8 cellular contexts compared by ENCODE assay signal in the genomic region with DNA sequence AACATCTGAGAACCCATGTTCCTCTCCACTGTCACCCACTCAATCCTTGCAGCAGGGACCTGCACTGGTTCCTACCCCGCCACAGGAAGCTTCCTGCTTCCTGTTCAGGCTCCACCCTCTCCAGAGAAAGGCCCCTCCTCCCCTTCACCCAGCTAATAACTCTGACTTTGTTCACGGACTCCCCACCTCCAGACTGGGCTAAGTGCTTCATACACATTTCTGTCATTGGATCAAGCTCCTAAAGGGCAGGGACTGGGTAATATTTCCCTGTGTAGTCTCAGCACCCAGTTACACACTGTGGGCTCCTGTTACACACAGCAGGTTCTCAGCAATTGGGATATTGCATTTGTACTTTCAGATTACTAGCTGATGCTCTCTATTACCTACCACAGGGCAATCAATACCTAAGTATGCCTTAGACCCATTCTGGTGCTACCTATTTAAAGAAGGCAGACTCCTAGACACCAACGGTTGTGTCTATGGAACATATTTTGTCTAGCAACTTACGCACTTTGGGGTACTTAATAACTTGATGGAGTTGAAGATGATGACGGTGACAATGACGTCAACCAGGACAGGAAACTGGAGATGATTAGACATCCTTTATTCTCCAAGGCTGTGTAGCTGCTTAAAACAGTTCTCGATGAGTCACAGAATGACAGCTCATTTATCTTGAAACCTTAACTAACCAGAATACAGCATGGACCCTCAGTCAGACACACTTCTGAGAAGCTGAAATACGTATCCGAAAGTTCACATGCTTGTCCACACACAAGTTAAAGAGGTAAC. TPM values are rescaled to one million over a fixed set of nuclear protein-coding genes. Genes with fewer than 3 reads are reported as not detected.
A peak's percentile ranks its signal among the peaks of the same experiment; 100 is the strongest.
DNase-seq lines count a peak whose midpoint lies in the region; TF ChIP-seq lines count a peak whose summit lies in the region.

No MANE protein-coding gene starts in this region.

- peak overlapping the region in 1 of 2 donors; percentile 1 for H3K9ac ChIP-seq in mucosa of rectum (ENCODE audit: low read depth in 1 of 2, low read length in 2 of 2)

- DNase-seq in CD4-positive, alpha-beta memory T cell: peak; percentile 59 to 91 (median 72)
- peak; percentile 60 for DNase-seq in Jurkat, Clone E6-1 (ENCODE audit: low read depth, low spot score)
- peak; percentile 47 for DNase-seq in activated CD4-positive, alpha-beta T cell treated with anti-CD3 and anti-CD28 coated beads, Interleukin-2, amount 50 U/mL, for 1 hour
- DNase-seq in effector CD4-positive, alpha-beta T cell: peak; percentile 62
- DNase-seq in suprapubic skin (ENCODE audit: low spot score in 2 of 2) (no peak), hippocampal formation (lab: John Stamatoyannopoulos, UW) (no peak), NCI-H524 (lab: John Stamatoyannopoulos, UW) (no peak)

- H3K9me3 Mint-ChIP-seq in CD4-positive, alpha-beta memory T cell: no peaks in the 10 kb centered on the region

- H3K27me3 ChIP-seq in CD4-positive, alpha-beta memory T cell (ENCODE audit: insufficient read depth, low read length): no peaks in the 10 kb centered on the region
- no peaks in the 10 kb centered on the region for H3K27me3 ChIP-seq in mucosa of rectum (ENCODE audit: control insufficient read depth in 2 of 2, insufficient read depth in 2 of 2, low read length in 2 of 2)
- no peaks in the 10 kb centered on the region for H3K27me3 ChIP-seq in suprapubic skin

- H3K27me3 Mint-ChIP-seq in CD4-positive, alpha-beta memory T cell: no peaks in the 10 kb centered on the region

- CTCF ChIA-PET in CD4-positive, alpha-beta memory T cell (lab: Charles Lee; ENCODE audit: partially characterized antibody): interaction anchor here (0.7 to 2.0 kb wide), 6 partner anchors 17 to 58 kb away, joined by 3 to 8 read pairs (median 4); a partner anchor contains a TSS

- peak overlapping the region; percentile 61 for H3K27ac ChIP-seq in CD4-positive, alpha-beta memory T cell (ENCODE audit: low read depth, low read length)
- peak overlapping the region; percentile 12 to 50 for H3K27ac ChIP-seq in mucosa of rectum (ENCODE audit: low read depth in 2 of 2, low read length in 2 of 2)
- H3K27ac ChIP-seq in suprapubic skin: peak overlapping the region; percentile 78

- POLR2A ChIA-PET in CD4-positive, alpha-beta memory T cell (lab: Charles Lee; ENCODE audit: partially characterized antibody): interaction anchor here (0.9 to 3.3 kb wide), 7 partner anchors 20 to 75 kb away, joined by 3 to 20 read pairs (median 6); a partner anchor contains a TSS

- peak overlapping the region; percentile 82 to 94 (median 93) for H3K27ac Mint-ChIP-seq in CD4-positive, alpha-beta memory T cell

- H3K4me1 Mint-ChIP-seq in CD4-positive, alpha-beta memory T cell: peaks cover 39 to 51% (median 50%) of the 10 kb centered on the region in 4 donors

- H3K4me1 ChIP-seq in CD4-positive, alpha-beta memory T cell (ENCODE audit: insufficient read depth, low read length): peaks cover 48% of the 10 kb centered on the region
- H3K4me1 ChIP-seq in mucosa of rectum (ENCODE audit: control insufficient read depth in 2 of 2, insufficient read depth in 2 of 2, low read length in 2 of 2): peaks cover 24 to 28% of the 10 kb centered on the region in 2 donors
- H3K4me1 ChIP-seq in suprapubic skin: peaks cover 87% of the 10 kb centered on the region

- 61% methylated on average over 9 of the region's 9 CpGs for WGBS in suprapubic skin

- no peaks in the 10 kb centered on the region for H3K36me3 ChIP-seq in CD4-positive, alpha-beta memory T cell (ENCODE audit: insufficient read depth, low read length)
- no peaks in the 10 kb centered on the region for H3K36me3 ChIP-seq in mucosa of rectum (ENCODE audit: control insufficient read depth in 2 of 2, insufficient read depth in 2 of 2, low read length in 2 of 2)
- H3K36me3 ChIP-seq in suprapubic skin: no peaks in the 10 kb centered on the region

- no peak for TF ChIP-seq EP300 in suprapubic skin (IDR thresholded peaks at IDR 0.05)

- intact Hi-C loops in CD4-positive, alpha-beta memory T cell (cut with micrococcal nuclease): loop anchor here (1.0 to 5.0 kb wide), 3 partner anchors 25 to 56 kb away; no protein-coding TSS in a partner anchor

- no peak for TF ChIP-seq CTCF in suprapubic skin (IDR thresholded peaks at IDR 0.05)

- no peaks in the 10 kb centered on the region for H3K9me3 ChIP-seq in CD4-positive, alpha-beta memory T cell (ENCODE audit: control insufficient read depth in 1 of 2, low read length in 2 of 2)
- H3K9me3 ChIP-seq in mucosa of rectum (ENCODE audit: control insufficient read depth in 2 of 2, low read length in 2 of 2) (no peaks in the 10 kb centered on the region), suprapubic skin (no peaks in the 10 kb centered on the region)

- H3K4me3 ChIP-seq in CD4-positive, alpha-beta memory T cell (ENCODE audit: low read length in 2 of 2): peak overlapping the region; percentile 4 to 21
- peak overlapping the region; percentile 32 for H3K4me3 ChIP-seq in Jurkat, Clone E6-1 (ENCODE audit: low read length)
- peak overlapping the region in 1 of 2 donors; percentile 2 for H3K4me3 ChIP-seq in mucosa of rectum (ENCODE audit: low read length in 2 of 2)
- no peak overlapping the region for H3K4me3 ChIP-seq in suprapubic skin

- H3K4me3 Mint-ChIP-seq in CD4-positive, alpha-beta memory T cell: peak overlapping the region; percentile 76 to 85 (median 80)

- H3K36me3 Mint-ChIP-seq in CD4-positive, alpha-beta memory T cell: peaks cover 0 to 2% of the 10 kb centered on the region in 2 donors

- peak in 1 of 2 donors; percentile 47 for TF ChIP-seq POLR2A in suprapubic skin (IDR thresholded peaks at IDR 0.05)

RNA-seq across cellular contexts. Expression of a gene that starts 58.1 kb away (rescaled TPM):
- 1 to 10 TPM; 2.9 to 3.7 TPM for total RNA-seq in CD4-positive, alpha-beta memory T cell
- under 1 TPM; 0.15 to 0.50 TPM for polyA plus RNA-seq in CD4-positive, alpha-beta memory T cell
- 1.7 TPM for polyA plus RNA-seq in Jurkat, Clone E6-1 (2012; ENCODE audit: insufficient read depth, insufficient read length)
- total RNA-seq in suprapubic skin: 10 to 100 TPM; 18.2 to 42.7 (median 28.6) TPM

Comparison
In these comparisons a context has a peak if more than half of its experiments do, and no peak if none do; other contexts are left out.
1. DNase-seq: peak in CD4-positive, alpha-beta memory T cell (5 of 5), Jurkat, Clone E6-1 (single experiment), activated CD4-positive, alpha-beta T cell treated with anti-CD3 and anti-CD28 coated beads, Interleukin-2, amount 50 U/mL, for 1 hour (single experiment) and effector CD4-positive, alpha-beta T cell (single experiment); none in suprapubic skin (0 of 2), hippocampal formation (0 of 2) and NCI-H524 (0 of 2).
2. RNA of a gene that starts 58.1 kb away (total RNA-seq): 18.2 to 42.7 TPM in suprapubic skin; 2.9 to 3.7 TPM in CD4-positive, alpha-beta memory T cell; every median in the first group is over 4 times any median in the second.
3. Peak in every context shown above with its lines, with median percentiles within 50 percentile points of each other: H3K27ac ChIP-seq.